In genomic region chr16:83958137-83958810, GRCh38 we compare ENCODE assay signal across 2 cellular contexts.
A peak's percentile ranks its signal among the peaks of the same experiment; 100 is the strongest.
TF ChIP-seq lines count a peak whose summit lies in the region.

No MANE protein-coding gene starts in this region.

TF ChIP-seq in SK-N-SH, 30 proteins besides CTCF, POLR2A, EP300 and RAD21:
- TF ChIP-seq NRF1 (IDR thresholded peaks at IDR 0.05; ENCODE audit: low read depth, low read length), result no peak
- peak; percentile 87 for TF ChIP-seq MXI1 (IDR thresholded peaks at IDR 0.05; ENCODE audit: low read depth, low read length)
- peak; percentile 92 for TF ChIP-seq GATA2 (CRISPR knock-in tag; IDR thresholded peaks at IDR 0.05)
- TF ChIP-seq RCOR1 (IDR thresholded peaks at IDR 0.05; ENCODE audit: low read length), result peak; percentile 81
- peak; percentile 53; the same call in 1 of the 2 replicates for TF ChIP-seq FOXJ3 (CRISPR knock-in tag; IDR thresholded peaks at IDR 0.05)
- TF ChIP-seq USF1 (IDR thresholded peaks at IDR 0.05; ENCODE audit: borderline replicate concordance, low read depth), result no peak
- TF ChIP-seq TEAD4 (IDR thresholded peaks at IDR 0.05; ENCODE audit: borderline replicate concordance, insufficient read depth), result no peak
- TF ChIP-seq USF2 (IDR thresholded peaks at IDR 0.05; ENCODE audit: borderline replicate concordance, low read depth, low read length), result no peak
- TF ChIP-seq PBX3 (IDR thresholded peaks at IDR 0.05), result no peak
- TF ChIP-seq JUND (IDR thresholded peaks at IDR 0.05), result no peak
- TF ChIP-seq TAF1 (IDR thresholded peaks at IDR 0.05; ENCODE audit: borderline replicate concordance, low read depth, low read length), result no peak
- TF ChIP-seq, protein P1, sequence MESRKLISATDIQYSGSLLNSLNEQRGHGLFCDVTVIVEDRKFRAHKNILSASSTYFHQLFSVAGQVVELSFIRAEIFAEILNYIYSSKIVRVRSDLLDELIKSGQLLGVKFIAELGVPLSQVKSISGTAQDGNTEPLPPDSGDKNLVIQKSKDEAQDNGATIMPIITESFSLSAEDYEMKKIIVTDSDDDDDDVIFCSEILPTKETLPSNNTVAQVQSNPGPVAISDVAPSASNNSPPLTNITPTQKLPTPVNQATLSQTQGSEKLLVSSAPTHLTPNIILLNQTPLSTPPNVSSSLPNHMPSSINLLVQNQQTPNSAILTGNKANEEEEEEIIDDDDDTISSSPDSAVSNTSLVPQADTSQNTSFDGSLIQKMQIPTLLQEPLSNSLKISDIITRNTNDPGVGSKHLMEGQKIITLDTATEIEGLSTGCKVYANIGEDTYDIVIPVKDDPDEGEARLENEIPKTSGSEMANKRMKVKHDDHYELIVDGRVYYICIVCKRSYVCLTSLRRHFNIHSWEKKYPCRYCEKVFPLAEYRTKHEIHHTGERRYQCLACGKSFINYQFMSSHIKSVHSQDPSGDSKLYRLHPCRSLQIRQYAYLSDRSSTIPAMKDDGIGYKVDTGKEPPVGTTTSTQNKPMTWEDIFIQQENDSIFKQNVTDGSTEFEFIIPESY (IDR thresholded peaks at IDR 0.05; ENCODE audit: borderline replicate concordance, low read depth), result no peak
- TF ChIP-seq RFX5 (IDR thresholded peaks at IDR 0.05; ENCODE audit: low read length), result no peak

TF ChIP-seq in K562, 482 proteins besides CTCF, POLR2A, EP300 and RAD21:
- peak; percentile 68 for TF ChIP-seq FOSL1 (tag; conservative IDR thresholded peaks at IDR 0.05)
- no peak for TF ChIP-seq IRF9 (tag; IDR thresholded peaks at IDR 0.05)
- TF ChIP-seq ZNF699 (CRISPR knock-in tag; IDR thresholded peaks at IDR 0.05; ENCODE audit: insufficient replicate concordance), result no peak
- TF ChIP-seq, protein P2, sequence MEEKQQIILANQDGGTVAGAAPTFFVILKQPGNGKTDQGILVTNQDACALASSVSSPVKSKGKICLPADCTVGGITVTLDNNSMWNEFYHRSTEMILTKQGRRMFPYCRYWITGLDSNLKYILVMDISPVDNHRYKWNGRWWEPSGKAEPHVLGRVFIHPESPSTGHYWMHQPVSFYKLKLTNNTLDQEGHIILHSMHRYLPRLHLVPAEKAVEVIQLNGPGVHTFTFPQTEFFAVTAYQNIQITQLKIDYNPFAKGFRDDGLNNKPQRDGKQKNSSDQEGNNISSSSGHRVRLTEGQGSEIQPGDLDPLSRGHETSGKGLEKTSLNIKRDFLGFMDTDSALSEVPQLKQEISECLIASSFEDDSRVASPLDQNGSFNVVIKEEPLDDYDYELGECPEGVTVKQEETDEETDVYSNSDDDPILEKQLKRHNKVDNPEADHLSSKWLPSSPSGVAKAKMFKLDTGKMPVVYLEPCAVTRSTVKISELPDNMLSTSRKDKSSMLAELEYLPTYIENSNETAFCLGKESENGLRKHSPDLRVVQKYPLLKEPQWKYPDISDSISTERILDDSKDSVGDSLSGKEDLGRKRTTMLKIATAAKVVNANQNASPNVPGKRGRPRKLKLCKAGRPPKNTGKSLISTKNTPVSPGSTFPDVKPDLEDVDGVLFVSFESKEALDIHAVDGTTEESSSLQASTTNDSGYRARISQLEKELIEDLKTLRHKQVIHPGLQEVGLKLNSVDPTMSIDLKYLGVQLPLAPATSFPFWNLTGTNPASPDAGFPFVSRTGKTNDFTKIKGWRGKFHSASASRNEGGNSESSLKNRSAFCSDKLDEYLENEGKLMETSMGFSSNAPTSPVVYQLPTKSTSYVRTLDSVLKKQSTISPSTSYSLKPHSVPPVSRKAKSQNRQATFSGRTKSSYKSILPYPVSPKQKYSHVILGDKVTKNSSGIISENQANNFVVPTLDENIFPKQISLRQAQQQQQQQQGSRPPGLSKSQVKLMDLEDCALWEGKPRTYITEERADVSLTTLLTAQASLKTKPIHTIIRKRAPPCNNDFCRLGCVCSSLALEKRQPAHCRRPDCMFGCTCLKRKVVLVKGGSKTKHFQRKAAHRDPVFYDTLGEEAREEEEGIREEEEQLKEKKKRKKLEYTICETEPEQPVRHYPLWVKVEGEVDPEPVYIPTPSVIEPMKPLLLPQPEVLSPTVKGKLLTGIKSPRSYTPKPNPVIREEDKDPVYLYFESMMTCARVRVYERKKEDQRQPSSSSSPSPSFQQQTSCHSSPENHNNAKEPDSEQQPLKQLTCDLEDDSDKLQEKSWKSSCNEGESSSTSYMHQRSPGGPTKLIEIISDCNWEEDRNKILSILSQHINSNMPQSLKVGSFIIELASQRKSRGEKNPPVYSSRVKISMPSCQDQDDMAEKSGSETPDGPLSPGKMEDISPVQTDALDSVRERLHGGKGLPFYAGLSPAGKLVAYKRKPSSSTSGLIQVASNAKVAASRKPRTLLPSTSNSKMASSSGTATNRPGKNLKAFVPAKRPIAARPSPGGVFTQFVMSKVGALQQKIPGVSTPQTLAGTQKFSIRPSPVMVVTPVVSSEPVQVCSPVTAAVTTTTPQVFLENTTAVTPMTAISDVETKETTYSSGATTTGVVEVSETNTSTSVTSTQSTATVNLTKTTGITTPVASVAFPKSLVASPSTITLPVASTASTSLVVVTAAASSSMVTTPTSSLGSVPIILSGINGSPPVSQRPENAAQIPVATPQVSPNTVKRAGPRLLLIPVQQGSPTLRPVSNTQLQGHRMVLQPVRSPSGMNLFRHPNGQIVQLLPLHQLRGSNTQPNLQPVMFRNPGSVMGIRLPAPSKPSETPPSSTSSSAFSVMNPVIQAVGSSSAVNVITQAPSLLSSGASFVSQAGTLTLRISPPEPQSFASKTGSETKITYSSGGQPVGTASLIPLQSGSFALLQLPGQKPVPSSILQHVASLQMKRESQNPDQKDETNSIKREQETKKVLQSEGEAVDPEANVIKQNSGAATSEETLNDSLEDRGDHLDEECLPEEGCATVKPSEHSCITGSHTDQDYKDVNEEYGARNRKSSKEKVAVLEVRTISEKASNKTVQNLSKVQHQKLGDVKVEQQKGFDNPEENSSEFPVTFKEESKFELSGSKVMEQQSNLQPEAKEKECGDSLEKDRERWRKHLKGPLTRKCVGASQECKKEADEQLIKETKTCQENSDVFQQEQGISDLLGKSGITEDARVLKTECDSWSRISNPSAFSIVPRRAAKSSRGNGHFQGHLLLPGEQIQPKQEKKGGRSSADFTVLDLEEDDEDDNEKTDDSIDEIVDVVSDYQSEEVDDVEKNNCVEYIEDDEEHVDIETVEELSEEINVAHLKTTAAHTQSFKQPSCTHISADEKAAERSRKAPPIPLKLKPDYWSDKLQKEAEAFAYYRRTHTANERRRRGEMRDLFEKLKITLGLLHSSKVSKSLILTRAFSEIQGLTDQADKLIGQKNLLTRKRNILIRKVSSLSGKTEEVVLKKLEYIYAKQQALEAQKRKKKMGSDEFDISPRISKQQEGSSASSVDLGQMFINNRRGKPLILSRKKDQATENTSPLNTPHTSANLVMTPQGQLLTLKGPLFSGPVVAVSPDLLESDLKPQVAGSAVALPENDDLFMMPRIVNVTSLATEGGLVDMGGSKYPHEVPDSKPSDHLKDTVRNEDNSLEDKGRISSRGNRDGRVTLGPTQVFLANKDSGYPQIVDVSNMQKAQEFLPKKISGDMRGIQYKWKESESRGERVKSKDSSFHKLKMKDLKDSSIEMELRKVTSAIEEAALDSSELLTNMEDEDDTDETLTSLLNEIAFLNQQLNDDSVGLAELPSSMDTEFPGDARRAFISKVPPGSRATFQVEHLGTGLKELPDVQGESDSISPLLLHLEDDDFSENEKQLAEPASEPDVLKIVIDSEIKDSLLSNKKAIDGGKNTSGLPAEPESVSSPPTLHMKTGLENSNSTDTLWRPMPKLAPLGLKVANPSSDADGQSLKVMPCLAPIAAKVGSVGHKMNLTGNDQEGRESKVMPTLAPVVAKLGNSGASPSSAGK (IDR thresholded peaks at IDR 0.05), result no peak
- 0 out of 2 replicates have a peak, but pooled peaks have one; percentile 19 for TF ChIP-seq CBFA2T2 (conservative IDR thresholded peaks at IDR 0.05)
- TF ChIP-seq SMARCA4 (IDR thresholded peaks at IDR 0.05), result no peak
- TF ChIP-seq KDM1A (IDR thresholded peaks at IDR 0.05), result peak; percentile 24 to 36; a peak in 1 of 4 replicates
- no peak for TF ChIP-seq CEBPZ (IDR thresholded peaks at IDR 0.05; ENCODE audit: borderline replicate concordance, low read depth, low read length)
- TF ChIP-seq PCBP2 (IDR thresholded peaks at IDR 0.05; ENCODE audit: low read depth, low read length, poor library complexity, severe bottlenecking), result no peak
- no peak for TF ChIP-seq FOXJ3 (CRISPR knock-in tag; IDR thresholded peaks at IDR 0.05)
- no peak for TF ChIP-seq THRAP3 (IDR thresholded peaks at IDR 0.05; ENCODE audit: borderline replicate concordance)
- TF ChIP-seq MLX (CRISPR knock-in tag; conservative IDR thresholded peaks at IDR 0.05), result no peak
- peak; percentile 64 for TF ChIP-seq CBFA2T3 (IDR thresholded peaks at IDR 0.05)
